In genomic region chr6:102390541-102390940, GRCh38 we compare ENCODE assay signal across 21 cellular contexts.
"Had no signal": no experiment of that assay in that cellular context is flagged by ENCODE, and none has a peak within 500 bp of the region (broad histone marks: within the 10 kb centered on the region; RNA-seq: fewer than 3 reads in every experiment).

No MANE protein-coding gene starts in this region.

- H3K9me3 ChIP-seq: ascending aorta, pancreas had no signal

- H3K4me3 Mint-ChIP-seq: activated naive CD4-positive, alpha-beta T cell treated with anti-CD3 and anti-CD28 coated beads, Interleukin-2, amount 50 U/mL, for 24 hours; effector memory CD8-positive, alpha-beta T cell; immature natural killer cell; natural killer cell; stimulated activated naive CD8-positive, alpha-beta T cell treated with anti-CD3 and anti-CD28 coated beads, Interleukin-15, Interleukin-2, amounts not matched to agents 100 ng/mL and 50 ng/mL, for 24 hours; WTC11 had no signal

- H3K36me3 Mint-ChIP-seq: activated naive CD4-positive, alpha-beta T cell treated with anti-CD3 and anti-CD28 coated beads, Interleukin-2, amount 50 U/mL, for 24 hours; immature natural killer cell; natural killer cell; WTC11 had no signal

- H3K27ac ChIP-seq: ascending aorta, brain microvascular endothelial cell, hepatocyte, left ventricle myocardium inferior, pancreas, psoas muscle, right atrium auricular region, tibial artery had no signal

- H3K27me3 ChIP-seq: ascending aorta, brain microvascular endothelial cell, hepatocyte, pancreas, right atrium auricular region, tibial artery had no signal

- H3K27me3 Mint-ChIP-seq: activated naive CD4-positive, alpha-beta T cell treated with anti-CD3 and anti-CD28 coated beads, Interleukin-2, amount 50 U/mL, for 24 hours; effector memory CD8-positive, alpha-beta T cell; stimulated activated naive CD8-positive, alpha-beta T cell treated with anti-CD3 and anti-CD28 coated beads, Interleukin-15, Interleukin-2, amounts not matched to agents 100 ng/mL and 50 ng/mL, for 24 hours had no signal

- ATAC-seq: effector memory CD8-positive, alpha-beta T cell; esophagus mucosa; natural killer cell; pancreas; psoas muscle; WTC11 had no signal

- H3K4me3 ChIP-seq: ascending aorta, hepatocyte, left ventricle myocardium inferior, pancreas, psoas muscle, right atrium auricular region, tibial artery had no signal

- H3K4me1 ChIP-seq: ascending aorta, left ventricle myocardium inferior, pancreas, psoas muscle, right atrium auricular region had no signal

- H3K9me3 Mint-ChIP-seq: activated naive CD4-positive, alpha-beta T cell treated with anti-CD3 and anti-CD28 coated beads, Interleukin-2, amount 50 U/mL, for 24 hours; stimulated activated naive CD8-positive, alpha-beta T cell treated with anti-CD3 and anti-CD28 coated beads, Interleukin-15, Interleukin-2, amounts not matched to agents 100 ng/mL and 50 ng/mL, for 24 hours had no signal

- H3K36me3 ChIP-seq: ascending aorta, brain microvascular endothelial cell, left ventricle myocardium inferior, pancreas, right atrium auricular region, tibial artery had no signal

- H3K27ac Mint-ChIP-seq: activated naive CD4-positive, alpha-beta T cell treated with anti-CD3 and anti-CD28 coated beads, Interleukin-2, amount 50 U/mL, for 24 hours; effector memory CD8-positive, alpha-beta T cell; immature natural killer cell; natural killer cell; stimulated activated naive CD8-positive, alpha-beta T cell treated with anti-CD3 and anti-CD28 coated beads, Interleukin-15, Interleukin-2, amounts not matched to agents 100 ng/mL and 50 ng/mL, for 24 hours; WTC11 had no signal

- H3K4me1 Mint-ChIP-seq: activated naive CD4-positive, alpha-beta T cell treated with anti-CD3 and anti-CD28 coated beads, Interleukin-2, amount 50 U/mL, for 24 hours; immature natural killer cell; natural killer cell; WTC11 had no signal

- DNase-seq: activated gamma-delta T cell treated with Interleukin-2 at 50 U/mL for 16 hours; activated T-cell treated with anti-CD3 and anti-CD28 coated beads, Interleukin-2, amount 50 U/mL, for 1 hour; brain microvascular endothelial cell; caudate nucleus; effector memory CD8-positive, alpha-beta T cell; foreskin melanocyte; immature natural killer cell; kidney glomerular epithelial cell; left ventricle myocardium inferior; natural killer cell; stimulated activated CD4-positive, alpha-beta T cell treated with anti-CD3 and anti-CD28 coated beads, Interleukin-4, amount 100 ng/mL, for 24 hours; tibial artery had no signal
